In genomic region chr7:157405501-157405900, GRCh38 we compare ENCODE assay signal across 17 cellular contexts.
DNase-seq lines count a peak whose midpoint lies in the region; ATAC-seq and TF ChIP-seq lines count a peak whose summit lies in the region.
"Had no signal": no experiment of that assay in that cellular context is flagged by ENCODE, and none has a peak within 500 bp of the region (broad histone marks: within the 10 kb centered on the region; RNA-seq: fewer than 3 reads in every experiment).

No MANE protein-coding gene starts in this region.

- H4K20me1 ChIP-seq in GM23248 (ENCODE audit: insufficient read depth): no peaks in the 10 kb centered on the region

- no peaks in the 10 kb centered on the region for H3K27me3 ChIP-seq in GM23248 (replicated peaks; ENCODE audit: insufficient read depth)
- H3K27me3 ChIP-seq in Panc1 (ENCODE audit: control insufficient read depth, insufficient read depth, low read length): no peaks in the 10 kb centered on the region
- H3K27me3 ChIP-seq in left ventricle myocardium inferior (ENCODE audit: low read depth): no peaks in the 10 kb centered on the region
- H3K27me3 ChIP-seq in skeletal muscle satellite cell (ENCODE audit: control insufficient read depth, insufficient read depth, low read length): no peaks in the 10 kb centered on the region
- H3K27me3 ChIP-seq: body of pancreas, dorsolateral prefrontal cortex, tibial nerve had no signal

- CTCF ChIA-PET in Panc1 (lab: Charles Lee): interaction anchor here (0.6 to 0.8 kb wide), 3 partner anchors 10 to 1264 kb away, joined by 3 to 5 read pairs (median 3); no protein-coding TSS in a partner anchor

- peaks cover 16% of the 10 kb centered on the region for H3F3A ChIP-seq in GM23248 (ENCODE audit: insufficient read depth)

- DNase-seq in GM23248: no peak
- no peak for DNase-seq in Panc1 (ENCODE audit: low read depth, low spot score)
- no peak for DNase-seq in left ventricle myocardium inferior
- DNase-seq in NCI-H1930 (lab: John Stamatoyannopoulos, UW): no peak
- no peak for DNase-seq in activated CD8-positive, alpha-beta memory T cell treated with anti-CD3 and anti-CD28 coated beads for 24 hours
- DNase-seq: activated CD4-positive, alpha-beta T cell treated with anti-CD3 and anti-CD28 coated beads for 1 hour; activated naive CD4-positive, alpha-beta T cell treated with anti-CD3 and anti-CD28 coated beads, Interleukin-2, amount 50 U/mL, for 16 hours; CD4-positive, alpha-beta T cell; NCI-H1417; occipital lobe; SIG-M5 had no signal

- BruUV-seq in Panc1 (replicated peaks; lab: Mats Ljungman, UMichigan): no TSS peak

- H3K36me3 ChIP-seq in GM23248 (ENCODE audit: low read depth) (peaks cover 4% of the 10 kb centered on the region; the same call in 1 of the 2 replicates), Panc1 (ENCODE audit: control insufficient read depth, insufficient read depth, low read length) (0 out of 2 replicates have a peak, but pooled peaks cover 5% of the 10 kb centered on the region), left ventricle myocardium inferior (peaks cover 46% of the 10 kb centered on the region), skeletal muscle satellite cell (ENCODE audit: insufficient read depth, low read length) (peaks cover 31% of the 10 kb centered on the region)

- WGBS in GM23248 (ENCODE audit: low coverage in 1 of 2, low lambda C conversion rate in 2 of 2, missing lambda C conversion rate in 2 of 2), 2 experiments: 59% methylated on average over 13 of the region's 13 CpGs

- no peak overlapping the region for H2AFZ ChIP-seq in GM23248

- POLR2A ChIA-PET in Panc1 (lab: Charles Lee): no interaction called here

- no peak overlapping the region for H3K4me3 ChIP-seq in GM23248
- no peak overlapping the region for H3K4me3 ChIP-seq in Panc1 (ENCODE audit: low read depth in 2 of 2, low read length in 2 of 2)
- H3K4me3 ChIP-seq in left ventricle myocardium inferior: no peak overlapping the region
- peak overlapping the region; percentile 4 for H3K4me3 ChIP-seq in skeletal muscle satellite cell (ENCODE audit: low read length)
- H3K4me3 ChIP-seq: body of pancreas, skin epidermis, tibial nerve had no signal

- H3K9me3 ChIP-seq in GM23248 (ENCODE audit: low read depth): no peaks in the 10 kb centered on the region
- H3K9me3 ChIP-seq in Panc1 (ENCODE audit: control insufficient read depth, insufficient read depth, low read depth, low read length): no peaks in the 10 kb centered on the region
- H3K9me3 ChIP-seq in left ventricle myocardium inferior (replicated peaks): no peaks in the 10 kb centered on the region
- no peaks in the 10 kb centered on the region for H3K9me3 ChIP-seq in skeletal muscle satellite cell (replicated peaks; ENCODE audit: low read length)
- H3K9me3 ChIP-seq: body of pancreas, tibial nerve had no signal

- TF ChIP-seq CTCF in Panc1 (IDR thresholded peaks at IDR 0.05) (no peak), left ventricle myocardium inferior (IDR thresholded peaks at IDR 0.05; ENCODE audit: borderline replicate concordance) (no peak)

- peaks cover 77% of the 10 kb centered on the region for H3K79me2 ChIP-seq in GM23248 (ENCODE audit: insufficient read depth)

- in situ Hi-C loops in GM23248 (cut with MboI) (no loop called here), Panc1 (cut with HindIII; ENCODE audit: low pct_unique_long_range_greater_than_20kb, low sequenced_read_pairs) (no loop called here)

- no peaks in the 10 kb centered on the region for H3K9me2 ChIP-seq in GM23248 (ENCODE audit: insufficient read depth)

- H3K4me1 ChIP-seq in GM23248 (ENCODE audit: insufficient read depth) (peaks cover 20% of the 10 kb centered on the region), Panc1 (ENCODE audit: control insufficient read depth, insufficient read depth, low read length) (peaks cover 14% of the 10 kb centered on the region), left ventricle myocardium inferior (peaks cover 48% of the 10 kb centered on the region), skeletal muscle satellite cell (ENCODE audit: control insufficient read depth, insufficient read depth, low read length) (peaks cover 38% of the 10 kb centered on the region)
- H3K4me1 ChIP-seq: body of pancreas, tibial nerve had no signal

- intact Hi-C loops in Panc1 (cut with micrococcal nuclease; ENCODE audit: unreplicated experiment): no loop called here
- intact Hi-C loops in left ventricle myocardium inferior (cut with micrococcal nuclease): no loop called here

- H3K4me2 ChIP-seq in GM23248 (ENCODE audit: unreplicated experiment) (peak overlapping the region; percentile 53), skeletal muscle satellite cell (ENCODE audit: low read length) (peak overlapping the region; percentile 23)

- ATAC-seq in Panc1: peak; percentile 6
- no peak for ATAC-seq in GM21723 (IDR thresholded peaks at IDR 0.05; ENCODE audit: unreplicated experiment)

- peak overlapping the region; percentile 77 for H3K9ac ChIP-seq in GM23248
- peak overlapping the region; percentile 28 for H3K9ac ChIP-seq in skeletal muscle satellite cell (ENCODE audit: low read depth, low read length)

- H3K27ac ChIP-seq in GM23248 (peak overlapping the region; percentile 95), Panc1 (ENCODE audit: low read length) (no peak overlapping the region), left ventricle myocardium inferior (replicated peaks) (peak overlapping the region; percentile 58)
- H3K27ac ChIP-seq: body of pancreas, tibial nerve had no signal
